10 cellular contexts compared by ENCODE assay signal in the genomic region with DNA sequence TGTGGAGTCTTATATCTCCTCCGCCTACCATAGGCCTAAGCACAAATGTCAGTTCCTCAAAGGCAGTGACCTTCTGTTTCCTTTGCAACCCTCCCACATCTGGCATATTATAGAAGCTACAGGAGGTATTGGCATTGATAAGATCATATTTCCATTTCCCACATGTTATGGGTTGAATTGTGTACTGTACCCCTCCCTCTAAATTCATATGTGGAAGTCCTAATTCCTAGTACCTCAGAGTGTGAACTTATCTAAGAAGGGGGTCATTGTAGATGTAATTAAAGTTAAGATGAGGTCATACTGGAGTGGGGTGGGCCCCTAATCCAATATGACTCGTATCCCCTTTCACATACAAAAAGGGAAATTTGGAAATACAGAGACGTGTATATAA. TPM values are rescaled to one million over a fixed set of nuclear protein-coding genes. Genes with fewer than 3 reads are reported as not detected.
A peak's percentile ranks its signal among the peaks of the same experiment; 100 is the strongest.
DNase-seq lines count a peak whose midpoint lies in the region; ATAC-seq and TF ChIP-seq lines count a peak whose summit lies in the region.
"Had no signal": no experiment of that assay in that cellular context is flagged by ENCODE, and none has a peak within 500 bp of the region (broad histone marks: within the 10 kb centered on the region; RNA-seq: fewer than 3 reads in every experiment).

No MANE protein-coding gene starts in this region.

- H3K4me1 Mint-ChIP-seq in activated CD4-positive, alpha-beta T cell treated with anti-CD3 and anti-CD28 coated beads, Interleukin-2, amount 10 ng/mL, durations not matched to agents 24 days and 14 days = peaks cover 25% of the 10 kb centered on the region
- peaks cover 39% of the 10 kb centered on the region for H3K4me1 Mint-ChIP-seq in stimulated activated memory B cell treated with anti-CD40 and anti-IgM and Interleukin-4, amounts not matched to agents 10 μg/mL and 1 μg/mL and 100 μg/mL, for 72 hours

- TF ChIP-seq POLR2A in NB4 (IDR thresholded peaks at IDR 0.05; ENCODE audit: extremely low read depth, insufficient read length) = no peak

- TF ChIP-seq CTCF in NB4 (IDR thresholded peaks at IDR 0.05; ENCODE audit: low read depth, low read length) = no peak
- no peak for TF ChIP-seq CTCF in foreskin fibroblast (IDR thresholded peaks at IDR 0.05; ENCODE audit: low read depth, low read length)

- H3K4me3 ChIP-seq in NB4 (ENCODE audit: low read depth, low read length) (peak overlapping the region; percentile 22), foreskin fibroblast (ENCODE audit: low read depth in 1 of 2, low read length in 2 of 2) (no peak overlapping the region)

- intact Hi-C loops in activated CD4-positive, alpha-beta T cell treated with anti-CD3 and anti-CD28 coated beads, Interleukin-2, amount 10 ng/mL, durations not matched to agents 24 days and 14 days (cut with micrococcal nuclease) = loop anchor here (5.0 kb wide), 2 partner anchors 244 to 319 kb away; partner anchors contain the start of gene DLD

- peak overlapping the region; percentile 93 for H3K27ac Mint-ChIP-seq in activated CD4-positive, alpha-beta T cell treated with anti-CD3 and anti-CD28 coated beads, Interleukin-2, amount 10 ng/mL, durations not matched to agents 24 days and 14 days
- peak overlapping the region; percentile 81 for H3K27ac Mint-ChIP-seq in stimulated activated memory B cell treated with anti-CD40 and anti-IgM and Interleukin-4, amounts not matched to agents 10 μg/mL and 1 μg/mL and 100 μg/mL, for 72 hours

- H3K36me3 Mint-ChIP-seq in activated CD4-positive, alpha-beta T cell treated with anti-CD3 and anti-CD28 coated beads, Interleukin-2, amount 10 ng/mL, durations not matched to agents 24 days and 14 days (ENCODE audit: low read depth) = peaks cover 3% of the 10 kb centered on the region
- H3K36me3 Mint-ChIP-seq in stimulated activated memory B cell treated with anti-CD40 and anti-IgM and Interleukin-4, amounts not matched to agents 10 μg/mL and 1 μg/mL and 100 μg/mL, for 72 hours = no peaks in the 10 kb centered on the region

- H3K9me3 Mint-ChIP-seq in activated CD4-positive, alpha-beta T cell treated with anti-CD3 and anti-CD28 coated beads, Interleukin-2, amount 10 ng/mL, durations not matched to agents 24 days and 14 days = peaks cover 9% of the 10 kb centered on the region
- H3K9me3 Mint-ChIP-seq in stimulated activated memory B cell treated with anti-CD40 and anti-IgM and Interleukin-4, amounts not matched to agents 10 μg/mL and 1 μg/mL and 100 μg/mL, for 72 hours = no peaks in the 10 kb centered on the region

- peak overlapping the region; percentile 66 for H3K4me3 Mint-ChIP-seq in activated CD4-positive, alpha-beta T cell treated with anti-CD3 and anti-CD28 coated beads, Interleukin-2, amount 10 ng/mL, durations not matched to agents 24 days and 14 days
- H3K4me3 Mint-ChIP-seq in stimulated activated memory B cell treated with anti-CD40 and anti-IgM and Interleukin-4, amounts not matched to agents 10 μg/mL and 1 μg/mL and 100 μg/mL, for 72 hours = peak overlapping the region; percentile 34

- peak; percentile 36 for ATAC-seq in HG02884 (IDR thresholded peaks at IDR 0.05; ENCODE audit: unreplicated experiment)
- ATAC-seq in stimulated activated memory B cell treated with anti-CD40 and anti-IgM and Interleukin-4, amounts not matched to agents 10 μg/mL and 1 μg/mL and 100 μg/mL, for 72 hours = peak; percentile 75
- ATAC-seq: left ventricle myocardium superior had no signal

- peaks cover 11% of the 10 kb centered on the region for H3K27me3 Mint-ChIP-seq in activated CD4-positive, alpha-beta T cell treated with anti-CD3 and anti-CD28 coated beads, Interleukin-2, amount 10 ng/mL, durations not matched to agents 24 days and 14 days
- no peaks in the 10 kb centered on the region for H3K27me3 Mint-ChIP-seq in stimulated activated memory B cell treated with anti-CD40 and anti-IgM and Interleukin-4, amounts not matched to agents 10 μg/mL and 1 μg/mL and 100 μg/mL, for 72 hours

- no peak for DNase-seq in activated CD4-positive, alpha-beta T cell treated with anti-CD3 and anti-CD28 coated beads, Interleukin-2, amount 10 ng/mL, durations not matched to agents 24 days and 14 days
- no peak for DNase-seq in activated CD4-positive, alpha-beta T cell treated with anti-CD3 and anti-CD28 coated beads for 4 hours
- DNase-seq in NB4 (ENCODE audit: low read depth) (peak; percentile 91), foreskin fibroblast (no peak), cerebellar nuclear complex (lab: John Stamatoyannopoulos, UW) (no peak), HT-29 (ENCODE audit: low spot score) (no peak)
- DNase-seq: left ventricle myocardium superior, NCI-H187 had no signal

RNA-seq across cellular contexts. Expression of gene LAMB4, which starts 6.0 kb away (rescaled TPM):
- not detected in 2 replicates for total RNA-seq in activated CD4-positive, alpha-beta T cell treated with anti-CD3 and anti-CD28 coated beads, Interleukin-2, amount 10 ng/mL, durations not matched to agents 24 days and 14 days
- total RNA-seq in HT-29 (2014; rRNA removed; shearing (Covaris generic)) = 0.03 TPM in 1 of 2 replicates, not detected in the other
